8 cellular contexts compared by ENCODE assay signal in genomic region chr22:33302049-33302545, GRCh38.
DNase-seq lines count a peak whose midpoint lies in the region; ATAC-seq and TF ChIP-seq lines count a peak whose summit lies in the region.

No MANE protein-coding gene starts in this region.

- WGBS in prostate gland: 22% methylated on average over 10 of the region's 10 CpGs

- ATAC-seq in left cardiac atrium (peak; percentile 87 to 91), GM19395 (IDR thresholded peaks at IDR 0.05; ENCODE audit: unreplicated experiment) (no peak)

- CTCF ChIA-PET in RWPE1 (lab: Yijun Ruan, JAX): interaction anchor here (0.6 to 1.5 kb wide), 6 partner anchors 12 to 1849 kb away, joined by 3 to 4 read pairs (median 4); no protein-coding TSS in a partner anchor

- H3K27me3 ChIP-seq in adipocyte (replicated peaks; ENCODE audit: control insufficient read depth, insufficient read depth, low read length) (no peaks in the 10 kb centered on the region), prostate gland (replicated peaks; ENCODE audit: insufficient read depth) (no peaks in the 10 kb centered on the region)

- H3K36me3 ChIP-seq in adipocyte (ENCODE audit: control insufficient read depth, insufficient read depth, low read length, severe bottlenecking) (no peaks in the 10 kb centered on the region), prostate gland (no peaks in the 10 kb centered on the region)

- H3K4me3 ChIP-seq in adipocyte (ENCODE audit: low read length) (peak overlapping the region; percentile 35), prostate gland (no peak overlapping the region)

- in situ Hi-C loops in KBM-7 (cut with MboI; ENCODE audit: low pct_unique_long_range_greater_than_20kb, low sequenced_read_pairs): loop anchor here (25.0 kb wide), 1 partner anchor 810 kb away; no protein-coding TSS in a partner anchor

- no peak for TF ChIP-seq POLR2A in prostate gland (IDR thresholded peaks at IDR 0.05)

- DNase-seq in activated gamma-delta T cell treated with Interleukin-2 at 50 U/mL for 16 hours (peak; percentile 54), activated gamma-delta T cell (lab: John Stamatoyannopoulos, UW) (no peak), KBM-7 (peak; percentile 66), RWPE1 (ENCODE audit: low spot score) (peak; percentile 30), adipocyte (ENCODE audit: low read depth) (peak; percentile 84), left cardiac atrium (peak; percentile 85), prostate gland (ENCODE audit: low spot score) (peak; percentile 74)

- peaks cover 7% of the 10 kb centered on the region for H3K4me1 ChIP-seq in adipocyte (ENCODE audit: control insufficient read depth, insufficient read depth, low read length)
- peaks cover 8% of the 10 kb centered on the region for H3K4me1 ChIP-seq in prostate gland (replicated peaks)

- H3K9me3 ChIP-seq in adipocyte (ENCODE audit: control insufficient read depth, low read length) (no peaks in the 10 kb centered on the region), prostate gland (no peaks in the 10 kb centered on the region)

- H3K27ac ChIP-seq in RWPE1 (no peak overlapping the region), prostate gland (no peak overlapping the region)

- peak; percentile 79 for TF ChIP-seq CTCF in RWPE1 (conservative IDR thresholded peaks at IDR 0.05; ENCODE audit: low read depth)
- TF ChIP-seq CTCF in prostate gland (IDR thresholded peaks at IDR 0.05): peak; percentile 60 to 89 (median 84)

- POLR2A ChIA-PET in RWPE1 (lab: Yijun Ruan, JAX; ENCODE audit: low non-redundant PET): no interaction called here

- intact Hi-C loops in left cardiac atrium (cut with DNase I): loop anchor here (2.0 to 10.0 kb wide), 7 partner anchors 63 to 1723 kb away; no protein-coding TSS in a partner anchor
- intact Hi-C loops in prostate gland (cut with DNase I): loop anchor here (2.0 to 10.0 kb wide), 4 partner anchors 213 to 810 kb away; partner anchors contain the start of gene LARGE1

- H3K9ac ChIP-seq in adipocyte (ENCODE audit: low read length): peak overlapping the region; percentile 23
